Comparison of ENCODE assay signal across 1 cellular context in the genomic region with DNA sequence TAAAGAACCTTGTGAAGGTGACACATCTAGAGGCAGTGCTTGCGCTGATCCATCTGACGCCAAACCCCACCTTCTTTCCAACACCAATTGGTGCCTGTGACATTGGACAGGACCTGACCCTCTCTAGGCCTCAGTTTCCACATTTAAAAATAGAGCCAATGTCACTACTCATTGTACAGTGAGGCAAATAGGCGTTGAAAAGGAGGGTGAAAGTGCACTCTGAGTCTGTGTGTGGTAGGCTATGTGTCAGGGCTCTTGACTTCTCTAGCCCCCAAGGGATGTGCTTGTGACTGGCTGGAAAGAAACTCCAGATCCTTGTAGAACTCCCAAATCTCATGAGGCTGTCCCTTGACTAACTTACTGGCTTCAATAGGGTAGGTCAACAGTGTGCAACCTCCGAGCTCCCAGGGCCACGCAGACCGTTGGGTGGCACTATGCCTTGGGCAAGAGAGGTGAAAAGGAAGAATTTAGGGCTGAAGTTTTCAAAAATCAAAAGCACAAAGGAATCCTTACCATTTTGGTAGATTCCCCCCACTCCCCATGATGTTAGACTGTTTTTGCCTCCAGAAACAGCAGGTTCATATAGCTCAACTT.
TF ChIP-seq lines count a peak whose summit lies in the region.

No MANE protein-coding gene starts in this region.

TF ChIP-seq in H1, 55 proteins besides CTCF, POLR2A, EP300 and RAD21:
- no peak for TF ChIP-seq RNF2 (IDR thresholded peaks at IDR 0.05; ENCODE audit: borderline replicate concordance, low read depth, low read length, missing control alignments, poor library complexity, severe bottlenecking)
- no peak for TF ChIP-seq ZNF274 (IDR thresholded peaks at IDR 0.05; ENCODE audit: borderline replicate concordance, extremely low read depth, low read length)
- no peak for TF ChIP-seq RBBP5 (IDR thresholded peaks at IDR 0.05; ENCODE audit: borderline replicate concordance, low read depth, low read length)
- no peak for TF ChIP-seq BCL11A (IDR thresholded peaks at IDR 0.05; ENCODE audit: low read depth in 2 of 2, low read length in 2 of 2)
- no peak for TF ChIP-seq HDAC6 (IDR thresholded peaks at IDR 0.05; ENCODE audit: low read depth, low read length)
- TF ChIP-seq SUZ12 (IDR thresholded peaks at IDR 0.05; ENCODE audit: low read length): no peak
- no peak for TF ChIP-seq TAF7 (optimal IDR thresholded peaks at IDR 0.05; ENCODE audit: borderline replicate concordance, low read depth, low read length)
- no peak for TF ChIP-seq EGR1 (IDR thresholded peaks at IDR 0.05; ENCODE audit: borderline replicate concordance, low read depth, low read length)
- TF ChIP-seq USF2 (IDR thresholded peaks at IDR 0.05; ENCODE audit: low read length): no peak
- TF ChIP-seq SIN3A (conservative IDR thresholded peaks at IDR 0.05 in 1 of 2, IDR thresholded peaks at IDR 0.05 in 1 of 2; ENCODE audit: low read depth in 1 of 2, low read length in 2 of 2): no peak
- no peak for TF ChIP-seq SP4 (IDR thresholded peaks at IDR 0.05; ENCODE audit: low read length)
- TF ChIP-seq CHD1 (IDR thresholded peaks at IDR 0.05; ENCODE audit: low read depth, low read length): no peak
- no peak for TF ChIP-seq JUN (IDR thresholded peaks at IDR 0.05; ENCODE audit: low read depth, low read length)
- no peak for TF ChIP-seq NRF1 (IDR thresholded peaks at IDR 0.05; ENCODE audit: low read depth, low read length)
- no peak for TF ChIP-seq FOSL1 (IDR thresholded peaks at IDR 0.05; ENCODE audit: insufficient read depth, low read depth, low read length)
